Comparison of ENCODE assay signal across 28 cellular contexts in the genomic region with DNA sequence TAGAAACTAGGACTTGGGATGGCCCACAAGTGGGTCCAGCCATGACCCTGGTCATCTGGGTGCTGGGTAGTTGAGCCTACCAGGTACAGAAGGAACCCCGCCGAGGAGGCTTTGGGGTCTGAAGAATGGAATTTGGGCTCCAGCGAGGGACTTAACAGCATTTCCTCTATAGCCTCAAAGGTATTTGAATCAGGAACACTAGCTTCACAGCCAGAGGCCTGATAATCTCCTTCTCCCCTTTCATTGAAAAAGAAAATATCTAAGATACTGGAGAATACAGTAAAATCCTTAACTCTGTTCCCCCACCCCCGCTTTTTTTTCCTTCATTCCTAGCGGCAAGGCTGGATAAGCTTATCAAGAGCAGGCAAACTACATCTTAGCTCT. TPM values are rescaled to one million over a fixed set of nuclear protein-coding genes. Genes with fewer than 3 reads are reported as not detected.
DNase-seq lines count a peak whose midpoint lies in the region; ATAC-seq and TF ChIP-seq lines count a peak whose summit lies in the region.
"Had no signal": no experiment of that assay in that cellular context is flagged by ENCODE, and none has a peak within 500 bp of the region (broad histone marks: within the 10 kb centered on the region; RNA-seq: fewer than 3 reads in every experiment).

No MANE protein-coding gene starts in this region.

- peak overlapping the region; percentile 59 for H3K27ac ChIP-seq in right cardiac atrium (ENCODE audit: low read length)
- H3K27ac ChIP-seq in gastroesophageal sphincter = peak overlapping the region in 3 of 4 donors; percentile 65 to 75 (median 69)
- peak overlapping the region in 3 of 4 donors; percentile 39 to 61 (median 40) for H3K27ac ChIP-seq in sigmoid colon
- no peak overlapping the region for H3K27ac ChIP-seq in H9 (ENCODE audit: insufficient read length, low read depth, low read length)
- H3K27ac ChIP-seq: A549, parathyroid adenoma had no signal

- H4K5ac ChIP-seq in H9 (ENCODE audit: insufficient read length, low read depth, low read length) = no peak overlapping the region

- H3K9me3 ChIP-seq in right cardiac atrium (ENCODE audit: control insufficient read depth, low read length) (no peaks in the 10 kb centered on the region), gastroesophageal sphincter (no peaks in the 10 kb centered on the region), sigmoid colon (no peaks in the 10 kb centered on the region), H9 (ENCODE audit: control insufficient read depth, low read depth, low read length) (no peaks in the 10 kb centered on the region)
- H3K9me3 ChIP-seq: right atrium auricular region, tibial nerve had no signal

- no peak overlapping the region; a peak in 2 of 5 replicates for H3K4me3 Mint-ChIP-seq in H9
- H3K4me3 Mint-ChIP-seq: activated naive CD4-positive, alpha-beta T cell treated with anti-CD3 and anti-CD28 coated beads, Interleukin-2, amount 50 U/mL, for 24 hours; activated T-helper 1 cell treated with anti-CD3 and anti-CD28 coated beads, Interleukin-12 subunit alpha, Interleukin-12 subunit beta, Interleukin-2, Interleukin-4 antibody, amounts not matched to agents 30 ng/mL and 10 ng/mL and 1 ng/mL, durations not matched to agents 14 hours and 24 hours and 36 hours had no signal

- H3K4me2 ChIP-seq in H9 (ENCODE audit: insufficient read depth, insufficient read length, low read length) = no peak overlapping the region
- H3K4me2 ChIP-seq: A549 had no signal

- H4K91ac ChIP-seq in H9 (ENCODE audit: insufficient read length, low read depth, low read length) = no peak overlapping the region

- H3K36me3 Mint-ChIP-seq in H9 (ENCODE audit: insufficient read depth in 1 of 3, low read depth in 3 of 3) = peaks cover 3 to 5% (median 4%) of the 10 kb centered on the region in 3 experiments; a peak in 4 of 7 replicates

- ATAC-seq in right cardiac atrium = no peak
- no peak for ATAC-seq in Right ventricle myocardium inferior
- ATAC-seq in gastroesophageal sphincter = no peak
- no peak for ATAC-seq in HG02970 (IDR thresholded peaks at IDR 0.05; ENCODE audit: low FRiP score, unreplicated experiment)
- ATAC-seq: A549; activated CD4-positive, CD25-positive, alpha-beta regulatory T cell treated with anti-CD3 and anti-CD28 coated beads, Interleukin-2, amount 50 U/mL, for 24 hours had no signal

- no peak overlapping the region for H2AK5ac ChIP-seq in H9 (ENCODE audit: insufficient read length, low read length)

- H3K27ac Mint-ChIP-seq in H9 = no peak overlapping the region; a peak in 1 of 7 replicates
- H3K27ac Mint-ChIP-seq: activated naive CD4-positive, alpha-beta T cell treated with anti-CD3 and anti-CD28 coated beads, Interleukin-2, amount 50 U/mL, for 24 hours; activated T-helper 1 cell treated with anti-CD3 and anti-CD28 coated beads, Interleukin-12 subunit alpha, Interleukin-12 subunit beta, Interleukin-2, Interleukin-4 antibody, amounts not matched to agents 30 ng/mL and 10 ng/mL and 1 ng/mL, durations not matched to agents 14 hours and 24 hours and 36 hours; B cell had no signal

- H3T11ph ChIP-seq in H9 (ENCODE audit: low read length) = no peak overlapping the region

- H3K4me3 ChIP-seq in right cardiac atrium (ENCODE audit: low read length) (no peak overlapping the region), gastroesophageal sphincter (no peak overlapping the region), sigmoid colon (no peak overlapping the region)
- H3K4me3 ChIP-seq: A549, right atrium auricular region, tibial nerve had no signal

- H3K27me3 ChIP-seq in right cardiac atrium (ENCODE audit: control insufficient read depth, insufficient read depth) (no peaks in the 10 kb centered on the region), gastroesophageal sphincter (no peaks in the 10 kb centered on the region), sigmoid colon (no peaks in the 10 kb centered on the region), H9 (ENCODE audit: insufficient read depth, low read length) (no peaks in the 10 kb centered on the region)
- H3K27me3 ChIP-seq: right atrium auricular region, tibial nerve had no signal

- H3K27me3 Mint-ChIP-seq in H9 (ENCODE audit: low read depth) = no peaks in the 10 kb centered on the region
- H3K27me3 Mint-ChIP-seq: activated naive CD4-positive, alpha-beta T cell treated with anti-CD3 and anti-CD28 coated beads, Interleukin-2, amount 50 U/mL, for 24 hours; B cell had no signal

- no peaks in the 10 kb centered on the region for H3K23me2 ChIP-seq in H9 (ENCODE audit: insufficient read length, low read depth, low read length, poor library complexity, severe bottlenecking)

- H3K14ac ChIP-seq in H9 (ENCODE audit: insufficient read depth, low read length) = no peak overlapping the region

- TF ChIP-seq CTCF in gastroesophageal sphincter (IDR thresholded peaks at IDR 0.05) (no peak), sigmoid colon (IDR thresholded peaks at IDR 0.05) (no peak), H9 (conservative IDR thresholded peaks at IDR 0.05) (no peak)

- H2BK12ac ChIP-seq in H9 (ENCODE audit: insufficient read length, low read depth, low read length) = no peak overlapping the region

- no peak overlapping the region for H4K8ac ChIP-seq in H9 (replicated peaks; ENCODE audit: insufficient read length, low read depth, low read length)

- H3K18ac ChIP-seq in H9 (ENCODE audit: insufficient read length, low read depth, low read length) = no peak overlapping the region

- no peak overlapping the region for H3K56ac ChIP-seq in H9 (ENCODE audit: insufficient read length, low read depth, low read length)

- H3K9me3 Mint-ChIP-seq in H9 = peaks cover 0 to 2% of the 10 kb centered on the region in 2 experiments; a peak in 2 of 5 replicates
- H3K9me3 Mint-ChIP-seq: activated naive CD4-positive, alpha-beta T cell treated with anti-CD3 and anti-CD28 coated beads, Interleukin-2, amount 50 U/mL, for 24 hours; activated T-helper 1 cell treated with anti-CD3 and anti-CD28 coated beads, Interleukin-12 subunit alpha, Interleukin-12 subunit beta, Interleukin-2, Interleukin-4 antibody, amounts not matched to agents 30 ng/mL and 10 ng/mL and 1 ng/mL, durations not matched to agents 14 hours and 24 hours and 36 hours had no signal

- no peak overlapping the region for H2BK120ac ChIP-seq in H9 (ENCODE audit: low read depth, low read length, poor library complexity, severe bottlenecking)

- no peaks in the 10 kb centered on the region for H4K20me1 ChIP-seq in H9 (ENCODE audit: control insufficient read depth, insufficient read depth, insufficient read length)

- TF ChIP-seq EP300 in gastroesophageal sphincter (IDR thresholded peaks at IDR 0.05) (no peak), sigmoid colon (IDR thresholded peaks at IDR 0.05) (no peak)

- no peak overlapping the region for H3K9ac ChIP-seq in H9 (ENCODE audit: extremely low read depth, insufficient read length, low read length)
- H3K9ac ChIP-seq: parathyroid adenoma had no signal

- peaks cover 2% of the 10 kb centered on the region for H3K79me1 ChIP-seq in H9 (ENCODE audit: insufficient read depth, low read depth, low read length, poor library complexity, severe bottlenecking)

- H2BK15ac ChIP-seq in H9 (ENCODE audit: low read depth, low read length) = no peak overlapping the region

- H3K36me3 ChIP-seq in gastroesophageal sphincter (no peaks in the 10 kb centered on the region), sigmoid colon (peaks cover 0 to 3% (median 0%) of the 10 kb centered on the region in 4 donors)
- H3K36me3 ChIP-seq: right atrium auricular region, tibial nerve had no signal

- no peak overlapping the region for H2BK5ac ChIP-seq in H9 (ENCODE audit: insufficient read length, low read length)

- no peak for DNase-seq in right cardiac atrium
- no peak for DNase-seq in Right ventricle myocardium inferior (ENCODE audit: missing footprints)
- DNase-seq in sigmoid colon = no peak
- no peak for DNase-seq in RKO (ENCODE audit: low spot score)
- no peak for DNase-seq in H9
- no peak for DNase-seq in GM19240 (ENCODE audit: insufficient read length, low spot score)
- DNase-seq: activated CD4-positive, alpha-beta T cell treated with anti-CD3 and anti-CD28 coated beads, Interleukin-2, amount 50 U/mL, for 48 hours; anterior cingulate cortex; central memory CD4-positive, alpha-beta T cell; HCEC 1CT; KBM-7; kidney; MM.1S; NCI-H2029; NCI-H226; NCI-H748 treated with DMSO at 0.1 percent for 48 hours; stimulated activated naive CD4-positive, alpha-beta T cell treated with Interleukin-2 at 50 U/mL for 16 hours; T-helper 1 cell had no signal

- peaks cover 56 to 70% of the 10 kb centered on the region in 2 experiments for H3K4me1 Mint-ChIP-seq in H9

- intact Hi-C loops in right cardiac atrium (cut with DNase I) (loop anchor here in 1 of 4 donors (10.0 kb wide), 1 partner anchor 59 kb away; no protein-coding TSS in a partner anchor), Right ventricle myocardium inferior (cut with DNase I) (no loop called here), sigmoid colon (cut with DNase I) (no loop called here)

- 53% methylated on average over 5 of the region's 5 CpGs for WGBS in right cardiac atrium
- 67 to 80% methylated on average over 5 of the region's 5 CpGs for WGBS in gastroesophageal sphincter (ENCODE audit: low coverage in 1 of 2), 2 donors
- WGBS in sigmoid colon, 2 donors = 73 to 91% methylated on average over 5 of the region's 5 CpGs
- WGBS in H9 (ENCODE audit: extremely low coverage, insufficient read length, low lambda C conversion rate) = no CpG with 5 or more reads among the region's 5 CpGs

- no peak overlapping the region for H2BK20ac ChIP-seq in H9 (ENCODE audit: low read depth, low read length, poor library complexity, severe bottlenecking)

- H3K4me1 ChIP-seq in right cardiac atrium (ENCODE audit: control insufficient read depth, insufficient read depth, low read length) (peaks cover 12% of the 10 kb centered on the region), gastroesophageal sphincter (peaks cover 0 to 36% (median 5%) of the 10 kb centered on the region in 3 donors), sigmoid colon (peaks cover 0 to 37% (median 35%) of the 10 kb centered on the region in 4 donors), H9 (ENCODE audit: insufficient read depth, low read length) (peaks cover 10% of the 10 kb centered on the region; the same call in 1 of the 2 replicates)
- H3K4me1 ChIP-seq: A549, parathyroid adenoma had no signal

- H3K79me2 ChIP-seq in H9 (ENCODE audit: insufficient read depth, low read length) = no peaks in the 10 kb centered on the region
- H3K79me2 ChIP-seq: parathyroid adenoma had no signal

- no peak overlapping the region for H3K4ac ChIP-seq in H9 (ENCODE audit: low read depth, low read length)

- TF ChIP-seq POLR2A in gastroesophageal sphincter (IDR thresholded peaks at IDR 0.05) = no peak
- TF ChIP-seq POLR2A in sigmoid colon (IDR thresholded peaks at IDR 0.05) = no peak

- H3K23ac ChIP-seq in H9 (ENCODE audit: insufficient read length, low read depth, low read length) = no peak overlapping the region

- H2AFZ ChIP-seq in H9 (ENCODE audit: low read length) = no peak overlapping the region
- H2AFZ ChIP-seq: parathyroid adenoma had no signal

RNA-seq across cellular contexts. Expression of a gene that starts 37.2 kb away (rescaled TPM):
- total RNA-seq in right cardiac atrium (10 to 100 TPM in 3 of 4 donors, 1 to 10 TPM in 1; 8.5 to 37.8 (median 12.6) TPM), Right ventricle myocardium inferior (1.8 TPM), gastroesophageal sphincter (10 to 100 TPM; 19.1 to 51.6 (median 23.7) TPM), sigmoid colon (10 to 100 TPM; 23.0 to 33.2 (median 30.0) TPM), H9 (2021) (14.2 and 14.5 TPM in 2 replicates)
- polyA plus RNA-seq in right cardiac atrium (2.5 TPM), sigmoid colon (1 to 10 TPM in 2 of 3 donors, under 1 TPM in 1; 0.60 to 9.7 (median 2.1) TPM)
